Comparison of ENCODE assay signal across 20 cellular contexts in genomic region chr1:174974711-174975111, GRCh38. TPM values are rescaled to one million over a fixed set of nuclear protein-coding genes. Genes with fewer than 3 reads are reported as not detected.
DNase-seq lines count a peak whose midpoint lies in the region; ATAC-seq and TF ChIP-seq lines count a peak whose summit lies in the region.
"Had no signal": no experiment of that assay in that cellular context is flagged by ENCODE, and none has a peak within 500 bp of the region (broad histone marks: within the 10 kb centered on the region; RNA-seq: fewer than 3 reads in every experiment).

No MANE protein-coding gene starts in this region.

- CTCF ChIA-PET in Caco-2 (lab: Charles Lee) = no interaction called here

- BruUV-seq in Caco-2 (replicated peaks; lab: Mats Ljungman, UMichigan) = no TSS peak

- no peaks in the 10 kb centered on the region for H3K9me3 Mint-ChIP-seq in CD4-positive, CD25-positive, alpha-beta regulatory T cell
- no peaks in the 10 kb centered on the region for H3K9me3 Mint-ChIP-seq in Caco-2 (ENCODE audit: unreplicated experiment)
- H3K9me3 Mint-ChIP-seq: activated naive CD8-positive, alpha-beta T cell treated with anti-CD3 and anti-CD28 coated beads, Interleukin-2, amount 50 U/mL, for 24 hours; activated T-helper 2 cell treated with anti-CD3 and anti-CD28 coated beads, Interferon-gamma antibody, Interleukin-2, Interleukin-4, amounts not matched to agents 10 μg/mL and 5 μg/mL and 100 μg/mL, durations not matched to agents 14 hours and 24 hours and 36 hours; dendritic cell treated with granulocyte-macrophage colony-stimulating factor and Interleukin-4, amounts not matched to agents 40 ng/mL and 50 ng/mL, for 4 days had no signal

- H3K4me1 Mint-ChIP-seq in CD4-positive, CD25-positive, alpha-beta regulatory T cell = peaks cover 32 to 69% (median 56%) of the 10 kb centered on the region in 4 donors
- peaks cover 7% of the 10 kb centered on the region for H3K4me1 Mint-ChIP-seq in Caco-2 (ENCODE audit: low read depth, unreplicated experiment)

- H3K36me3 Mint-ChIP-seq in CD4-positive, CD25-positive, alpha-beta regulatory T cell = peaks cover 57% of the 10 kb centered on the region
- H3K36me3 Mint-ChIP-seq in Caco-2 (ENCODE audit: insufficient read depth, unreplicated experiment) = no peaks in the 10 kb centered on the region

- no peaks in the 10 kb centered on the region for H3K27me3 ChIP-seq in CD4-positive, CD25-positive, alpha-beta regulatory T cell (ENCODE audit: control insufficient read depth, insufficient read depth, low read length)
- no peaks in the 10 kb centered on the region for H3K27me3 ChIP-seq in Caco-2 (replicated peaks; ENCODE audit: control insufficient read depth, insufficient read depth, low read length)
- H3K27me3 ChIP-seq: spleen had no signal

- no peak for DNase-seq in CD4-positive, CD25-positive, alpha-beta regulatory T cell
- DNase-seq in NCI-H446 treated with DMSO at 0.1 percent for 48 hours (lab: John Stamatoyannopoulos, UW) (peak; percentile 89), cerebellum (ENCODE audit: low spot score) (peak; percentile 78), mucosa of gallbladder (ENCODE audit: low spot score) (peak; percentile 27), Caco-2 (no peak), hypothalamus (lab: John Stamatoyannopoulos, UW) (no peak), SHP77 (lab: John Stamatoyannopoulos, UW) (no peak)
- DNase-seq: activated naive CD8-positive, alpha-beta T cell treated with anti-CD3 and anti-CD28 coated beads, Interleukin-2, amount 50 U/mL, for 24 hours; DMS79 treated with DMSO at 0.1 percent for 48 hours; foreskin melanocyte; Kasumi-1; NCI-H1092 treated with DMSO at 0.1 percent for 48 hours; NCI-H2107; NCI-H774; spleen; stimulated activated CD4-positive, alpha-beta T cell treated with anti-CD3 and anti-CD28 coated beads, Interleukin-4, amount 100 ng/mL, for 4 hours had no signal

- no peaks in the 10 kb centered on the region for H3K27me3 Mint-ChIP-seq in CD4-positive, CD25-positive, alpha-beta regulatory T cell
- H3K27me3 Mint-ChIP-seq in Caco-2 (ENCODE audit: insufficient read depth, unreplicated experiment) = no peaks in the 10 kb centered on the region
- H3K27me3 Mint-ChIP-seq: activated naive CD8-positive, alpha-beta T cell treated with anti-CD3 and anti-CD28 coated beads, Interleukin-2, amount 50 U/mL, for 24 hours; dendritic cell treated with granulocyte-macrophage colony-stimulating factor and Interleukin-4, amounts not matched to agents 40 ng/mL and 50 ng/mL, for 4 days had no signal

- POLR2A ChIA-PET in Caco-2 (lab: Charles Lee) = no interaction called here

- H3K4me3 Mint-ChIP-seq in CD4-positive, CD25-positive, alpha-beta regulatory T cell = peak overlapping the region in 2 of 4 donors; percentile 34 to 41
- no peak overlapping the region for H3K4me3 Mint-ChIP-seq in Caco-2 (ENCODE audit: unreplicated experiment)
- H3K4me3 Mint-ChIP-seq: activated naive CD8-positive, alpha-beta T cell treated with anti-CD3 and anti-CD28 coated beads, Interleukin-2, amount 50 U/mL, for 24 hours; dendritic cell treated with granulocyte-macrophage colony-stimulating factor and Interleukin-4, amounts not matched to agents 40 ng/mL and 50 ng/mL, for 4 days had no signal

- TF ChIP-seq CTCF in Caco-2 (IDR thresholded peaks at IDR 0.05; ENCODE audit: insufficient read depth in 1 of 2, low read depth in 1 of 2, low read length in 1 of 2, severe bottlenecking in 1 of 2, unreplicated experiment in 1 of 2) = no peak

- peak overlapping the region in 2 of 3 donors; percentile 8 to 20 for H3K27ac Mint-ChIP-seq in CD4-positive, CD25-positive, alpha-beta regulatory T cell
- H3K27ac Mint-ChIP-seq in Caco-2 (ENCODE audit: unreplicated experiment) = no peak overlapping the region
- H3K27ac Mint-ChIP-seq: activated naive CD8-positive, alpha-beta T cell treated with anti-CD3 and anti-CD28 coated beads, Interleukin-2, amount 50 U/mL, for 24 hours; activated T-helper 2 cell treated with anti-CD3 and anti-CD28 coated beads, Interferon-gamma antibody, Interleukin-2, Interleukin-4, amounts not matched to agents 10 μg/mL and 5 μg/mL and 100 μg/mL, durations not matched to agents 14 hours and 24 hours and 36 hours; dendritic cell treated with granulocyte-macrophage colony-stimulating factor and Interleukin-4, amounts not matched to agents 40 ng/mL and 50 ng/mL, for 4 days had no signal

- no peaks in the 10 kb centered on the region for H3K9me3 ChIP-seq in CD4-positive, CD25-positive, alpha-beta regulatory T cell (ENCODE audit: control insufficient read depth in 2 of 2, low read length in 2 of 2)
- H3K9me3 ChIP-seq in Caco-2 = no peaks in the 10 kb centered on the region
- H3K9me3 ChIP-seq: spleen had no signal

- peaks cover 34% of the 10 kb centered on the region for H3K4me1 ChIP-seq in CD4-positive, CD25-positive, alpha-beta regulatory T cell (ENCODE audit: control insufficient read depth, insufficient read depth, low read length, poor library complexity, severe bottlenecking)
- H3K4me1 ChIP-seq in Caco-2 = no peaks in the 10 kb centered on the region

- peaks cover 28% of the 10 kb centered on the region for H3K36me3 ChIP-seq in CD4-positive, CD25-positive, alpha-beta regulatory T cell (ENCODE audit: control insufficient read depth, insufficient read depth, low read length)
- H3K36me3 ChIP-seq in Caco-2 (ENCODE audit: control insufficient read depth, insufficient read depth, low read length) = no peaks in the 10 kb centered on the region

- intact Hi-C loops in Caco-2 (cut with micrococcal nuclease; ENCODE audit: unreplicated experiment) = no loop called here

- no peak overlapping the region for H3K27ac ChIP-seq in CD4-positive, CD25-positive, alpha-beta regulatory T cell (ENCODE audit: insufficient read depth, low read length, poor library complexity, severe bottlenecking)
- H3K27ac ChIP-seq: C4-2B, spleen had no signal

- ATAC-seq in CD4-positive, CD25-positive, alpha-beta regulatory T cell (ENCODE audit: low read depth in 2 of 2) = no peak
- ATAC-seq in GM18502 (IDR thresholded peaks at IDR 0.05; ENCODE audit: poor library complexity, unreplicated experiment) = no peak
- ATAC-seq: activated naive CD8-positive, alpha-beta T cell treated with anti-CD3 and anti-CD28 coated beads, Interleukin-2, amount 50 U/mL, for 24 hours had no signal

- no peak overlapping the region for H3K4me3 ChIP-seq in CD4-positive, CD25-positive, alpha-beta regulatory T cell (ENCODE audit: low read depth, low read length)
- no peak overlapping the region for H3K4me3 ChIP-seq in Caco-2 (ENCODE audit: low read depth, low read length)
- H3K4me3 ChIP-seq: spleen had no signal

RNA-seq across cellular contexts. Expression of gene CACYBP, which starts 25.0 kb away (rescaled TPM):
- total RNA-seq in CD4-positive, CD25-positive, alpha-beta regulatory T cell = 88.1 TPM
- 100 to 1,000 TPM; 153 to 217 (median 186) TPM for polyA plus RNA-seq in CD4-positive, CD25-positive, alpha-beta regulatory T cell
- total RNA-seq in cerebellum = 122 TPM
- total RNA-seq in mucosa of gallbladder = 78.1 TPM
- total RNA-seq in Caco-2 (2022) = 183 and 207 TPM in 2 replicates

RNA-seq across cellular contexts. Expression of gene MRPS14, which starts 48.5 kb away (rescaled TPM):
- total RNA-seq in CD4-positive, CD25-positive, alpha-beta regulatory T cell = 15.2 TPM
- 10 to 100 TPM; 60.3 to 83.8 (median 75.2) TPM for polyA plus RNA-seq in CD4-positive, CD25-positive, alpha-beta regulatory T cell
- total RNA-seq in cerebellum = 41.5 TPM
- total RNA-seq in mucosa of gallbladder = 35.5 TPM
- total RNA-seq in Caco-2 (2022) = 35.3 and 38.1 TPM in 2 replicates

Comparison
In these comparisons a context has a peak if more than half of its experiments do, and no peak if none do; other contexts are left out.
1. DNase-seq: peak in NCI-H446 treated with DMSO at 0.1 percent for 48 hours (single experiment), cerebellum (single experiment) and mucosa of gallbladder (single experiment); none in CD4-positive, CD25-positive, alpha-beta regulatory T cell (0 of 3), Caco-2 (0 of 2), hypothalamus (0 of 51) and SHP77 (0 of 2).